ENCODE assay signal across 33 cellular contexts in the genomic region with DNA sequence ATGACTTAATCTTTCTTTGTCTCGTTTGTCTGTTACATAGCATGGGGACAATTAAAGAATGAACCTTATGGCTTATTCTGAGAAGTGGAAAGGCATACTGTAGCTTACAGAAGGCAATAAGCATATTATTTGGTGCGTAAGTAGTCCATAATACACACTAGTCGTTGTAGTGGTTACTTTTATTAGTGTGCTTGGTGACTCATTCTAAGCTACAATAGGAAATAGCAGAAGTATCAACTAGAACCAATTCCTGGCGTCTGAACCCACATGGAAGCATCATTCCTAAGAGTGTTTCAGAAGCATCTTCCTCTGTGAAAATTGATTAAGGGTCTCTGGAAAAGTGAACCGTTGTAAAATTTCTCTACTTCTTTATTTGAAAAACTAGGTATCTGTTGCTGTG.
"Had no signal": no experiment of that assay in that cellular context is flagged by ENCODE, and none has a peak within 500 bp of the region (broad histone marks: within the 10 kb centered on the region; RNA-seq: fewer than 3 reads in every experiment).

No MANE protein-coding gene starts in this region.

- H3K4me1 ChIP-seq: body of pancreas, Peyer's patch had no signal

- H3K9ac ChIP-seq: KMS-11 had no signal

- H3K4me3 ChIP-seq: body of pancreas, Peyer's patch had no signal

- H3K27ac ChIP-seq: body of pancreas, KMS-11, Peyer's patch, RWPE1, WERI-Rb-1 had no signal

- H3K4me2 ChIP-seq: KMS-11 had no signal

- H3K27ac Mint-ChIP-seq: activated CD4-positive, alpha-beta memory T cell treated with anti-CD3 and anti-CD28 coated beads, Interleukin-2, amount 10 ng/mL, durations not matched to agents 7 days and 5 days; activated CD8-positive, alpha-beta memory T cell treated with anti-CD3 and anti-CD28 coated beads, Interleukin-2, amount 10 ng/mL, durations not matched to agents 7 days and 5 days; activated naive CD4-positive, alpha-beta T cell treated with anti-CD3 and anti-CD28 coated beads, Interleukin-2, amount 10 ng/mL, durations not matched to agents 7 days and 5 days; activated naive CD8-positive, alpha-beta T cell; activated naive CD8-positive, alpha-beta T cell treated with anti-CD3 and anti-CD28 coated beads, Interleukin-2, amount 50 U/mL, for 24 hours had no signal

- ATAC-seq: activated CD8-positive, alpha-beta memory T cell treated with anti-CD3 and anti-CD28 coated beads, Interleukin-2, amount 10 ng/mL, durations not matched to agents 7 days and 5 days; activated naive CD8-positive, alpha-beta T cell treated with anti-CD3 and anti-CD28 coated beads, Interleukin-2, amount 50 U/mL, for 24 hours; body of pancreas; Right ventricle myocardium inferior; SK-N-SH treated with all-trans-retinoic acid at 6 μM for 48 hours had no signal

- H3K36me3 ChIP-seq: Peyer's patch, WERI-Rb-1 had no signal

- H3K9me3 ChIP-seq: body of pancreas, Peyer's patch had no signal

- H3K4me3 Mint-ChIP-seq: activated CD4-positive, alpha-beta memory T cell treated with anti-CD3 and anti-CD28 coated beads, Interleukin-2, amount 10 ng/mL, durations not matched to agents 7 days and 5 days; activated CD8-positive, alpha-beta memory T cell treated with anti-CD3 and anti-CD28 coated beads, Interleukin-2, amount 10 ng/mL, durations not matched to agents 7 days and 5 days; activated naive CD4-positive, alpha-beta T cell treated with anti-CD3 and anti-CD28 coated beads, Interleukin-2, amount 10 ng/mL, durations not matched to agents 7 days and 5 days; activated naive CD8-positive, alpha-beta T cell; activated naive CD8-positive, alpha-beta T cell treated with anti-CD3 and anti-CD28 coated beads, Interleukin-2, amount 50 U/mL, for 24 hours; central memory CD8-positive, alpha-beta T cell had no signal

- H3K36me3 Mint-ChIP-seq: activated CD8-positive, alpha-beta memory T cell treated with anti-CD3 and anti-CD28 coated beads, Interleukin-2, amount 10 ng/mL, durations not matched to agents 7 days and 5 days; activated naive CD4-positive, alpha-beta T cell treated with anti-CD3 and anti-CD28 coated beads, Interleukin-2, amount 10 ng/mL, durations not matched to agents 7 days and 5 days; activated naive CD8-positive, alpha-beta T cell had no signal

- H3K27me3 Mint-ChIP-seq: activated CD4-positive, alpha-beta memory T cell treated with anti-CD3 and anti-CD28 coated beads, Interleukin-2, amount 10 ng/mL, durations not matched to agents 7 days and 5 days; activated CD8-positive, alpha-beta memory T cell treated with anti-CD3 and anti-CD28 coated beads, Interleukin-2, amount 10 ng/mL, durations not matched to agents 7 days and 5 days; activated naive CD4-positive, alpha-beta T cell treated with anti-CD3 and anti-CD28 coated beads, Interleukin-2, amount 10 ng/mL, durations not matched to agents 7 days and 5 days; activated naive CD8-positive, alpha-beta T cell treated with anti-CD3 and anti-CD28 coated beads, Interleukin-2, amount 50 U/mL, for 24 hours; central memory CD8-positive, alpha-beta T cell had no signal

- FAIRE-seq: bronchial epithelial cell had no signal

- H3K4me1 Mint-ChIP-seq: activated CD4-positive, alpha-beta memory T cell treated with anti-CD3 and anti-CD28 coated beads, Interleukin-2, amount 10 ng/mL, durations not matched to agents 7 days and 5 days; activated CD8-positive, alpha-beta memory T cell treated with anti-CD3 and anti-CD28 coated beads, Interleukin-2, amount 10 ng/mL, durations not matched to agents 7 days and 5 days; activated naive CD4-positive, alpha-beta T cell treated with anti-CD3 and anti-CD28 coated beads, Interleukin-2, amount 10 ng/mL, durations not matched to agents 7 days and 5 days; activated naive CD8-positive, alpha-beta T cell treated with anti-CD3 and anti-CD28 coated beads, Interleukin-2, amount 50 U/mL, for 24 hours; central memory CD8-positive, alpha-beta T cell had no signal

- H3K9me3 Mint-ChIP-seq: activated naive CD8-positive, alpha-beta T cell treated with anti-CD3 and anti-CD28 coated beads, Interleukin-2, amount 50 U/mL, for 24 hours had no signal

- DNase-seq: activated CD4-positive, alpha-beta memory T cell treated with anti-CD3 and anti-CD28 coated beads, Interleukin-2, amount 10 ng/mL, durations not matched to agents 7 days and 5 days; activated CD4-positive, alpha-beta T cell treated with anti-CD3 and anti-CD28 coated beads for 1 hour; activated CD4-positive, alpha-beta T cell treated with anti-CD3 and anti-CD28 coated beads for 48 hours; activated CD4-positive, CD25-positive, alpha-beta regulatory T cell; activated CD8-positive, alpha-beta memory T cell treated with anti-CD3 and anti-CD28 coated beads for 24 hours; activated CD8-positive, alpha-beta memory T cell treated with anti-CD3 and anti-CD28 coated beads, Interleukin-2, amount 10 ng/mL, durations not matched to agents 7 days and 5 days; activated CD8-positive, alpha-beta memory T cell treated with anti-CD3 and anti-CD28 coated beads, Interleukin-2, amount 50 U/mL, for 48 hours; activated effector memory CD4-positive, alpha-beta T cell treated with Interleukin-2 at 50 U/mL for 16 hours; activated naive CD4-positive, alpha-beta T cell treated with anti-CD3 and anti-CD28 coated beads, Interleukin-2, amount 10 ng/mL, durations not matched to agents 7 days and 5 days; activated naive CD8-positive, alpha-beta T cell treated with anti-CD3 and anti-CD28 coated beads, Interleukin-2, amount 50 U/mL, for 24 hours; activated T-cell treated with anti-CD3 and anti-CD28 coated beads, Interleukin-2, amount 50 U/mL, for 48 hours; body of pancreas; NCI-H1092 treated with DMSO at 0.1 percent for 48 hours; NCI-H1417; NCI-H146; NCI-H187; NCI-H2029 treated with DMSO at 0.1 percent for 48 hours; NCI-H2107; NCI-H2171; NCI-H446 treated with DMSO at 0.1 percent for 48 hours; NCI-H524 treated with DMSO at 0.1 percent for 48 hours; Peyer's patch; SIG-M5; T-helper 1 cell; T-helper 9 cell; WERI-Rb-1 had no signal

- H3K27me3 ChIP-seq: body of pancreas, Peyer's patch had no signal
